ENCODE assay signal across 8 cellular contexts in genomic region chr13:28100149-28101121, GRCh38. TPM values are rescaled to one million over a fixed set of nuclear protein-coding genes. Genes with fewer than 3 reads are reported as not detected.
A peak's percentile ranks its signal among the peaks of the same experiment; 100 is the strongest.
DNase-seq lines count a peak whose midpoint lies in the region; TF ChIP-seq lines count a peak whose summit lies in the region.

Gene FLT3 (minus strand): TSS chr13:28100576. CDS start chr13:28100510, 66 bp downstream.

- peak within 1 kb of the TSS; percentile 64 for H3K9ac ChIP-seq in ES-I3 (ENCODE audit: low read depth, low read length)
- H3K9ac ChIP-seq in iPS-15b (ENCODE audit: low read depth, low read length) = peak within 1 kb of the TSS; percentile 57
- no peak within 1 kb of the TSS for H3K9ac ChIP-seq in skeletal muscle tissue (ENCODE audit: low read depth in 1 of 3, low read length in 3 of 3)

- no peak within 1 kb of the TSS for H3K27ac ChIP-seq in skeletal muscle tissue (ENCODE audit: low read depth, low read length)

- TF ChIP-seq CTCF in HFF-Myc (IDR thresholded peaks at IDR 0.05; ENCODE audit: low read depth, low read length, missing control alignments) = no peak

- H3K4me1 ChIP-seq in ES-I3 (ENCODE audit: insufficient read depth, low read length) (no peaks in the 10 kb centered on the region), iPS-15b (ENCODE audit: control insufficient read depth, insufficient read depth, low read length) (no peaks in the 10 kb centered on the region), skeletal muscle tissue (ENCODE audit: control insufficient read depth in 3 of 3, insufficient read depth in 3 of 3, low read length in 3 of 3) (peaks cover 0 to 4% (median 3%) of the 10 kb centered on the region in 3 donors)

- H3K36me3 ChIP-seq in ES-I3 (ENCODE audit: insufficient read depth, low read length) (no peaks in the 10 kb centered on the region), iPS-15b (ENCODE audit: control insufficient read depth, insufficient read depth, low read length) (no peaks in the 10 kb centered on the region), skeletal muscle tissue (ENCODE audit: control insufficient read depth in 3 of 3, insufficient read depth in 3 of 3, low read length in 3 of 3) (no peaks in the 10 kb centered on the region)

- H3K27me3 ChIP-seq in iPS-15b (ENCODE audit: control insufficient read depth, insufficient read depth, low read length) (peaks cover 35% of the 10 kb centered on the region), skeletal muscle tissue (ENCODE audit: control insufficient read depth in 3 of 3, insufficient read depth in 3 of 3, low read length in 3 of 3) (peaks cover 15 to 39% (median 31%) of the 10 kb centered on the region in 3 donors)

- DNase-seq in HFF-Myc (ENCODE audit: extremely low read depth, low read depth) (no peak), NOMO-1 (lab: John Stamatoyannopoulos, UW; ENCODE audit: unreplicated experiment in 2 of 2) (peak; percentile 97 to 98), amniotic epithelial cell (ENCODE audit: low read depth) (peak; percentile 71), amygdala (lab: John Stamatoyannopoulos, UW) (no peak), cortex of kidney (lab: John Stamatoyannopoulos, UW) (no peak)

- peak within 1 kb of the TSS; percentile 28 for H3K4me3 ChIP-seq in HFF-Myc (replicated peaks; ENCODE audit: low read depth, low read length)
- H3K4me3 ChIP-seq in iPS-15b (ENCODE audit: low read depth, low read length) = peak within 1 kb of the TSS; percentile 59
- H3K4me3 ChIP-seq in skeletal muscle tissue (ENCODE audit: low read length in 3 of 3) = peak within 1 kb of the TSS; percentile 31 to 49 (median 32)

- H3K9me3 ChIP-seq in ES-I3 (ENCODE audit: control insufficient read depth, insufficient read depth, low read length) = no peaks in the 10 kb centered on the region; the same call in 1 of the 2 replicates
- no peaks in the 10 kb centered on the region for H3K9me3 ChIP-seq in iPS-15b (ENCODE audit: control insufficient read depth, insufficient read depth, low read length)
- peaks cover 0 to 9% (median 0%) of the 10 kb centered on the region in 3 donors for H3K9me3 ChIP-seq in skeletal muscle tissue (ENCODE audit: control insufficient read depth in 3 of 3, low read length in 3 of 3)

RNA-seq across cellular contexts. Expression of gene FLT3, which starts in this region (rescaled TPM):
- total RNA-seq in skeletal muscle tissue = 0.52 TPM

Comparison
In these comparisons a context has a peak if more than half of its experiments do, and no peak if none do; other contexts are left out.
1. H3K9ac ChIP-seq: peak in ES-I3 (single experiment) and iPS-15b (single experiment); none in skeletal muscle tissue (0 of 3).
2. DNase-seq: peak in NOMO-1 (2 of 2) and amniotic epithelial cell (single experiment); none in HFF-Myc (single experiment), amygdala (0 of 56) and cortex of kidney (single experiment).
3. Peak in every context shown above with its lines, with median percentiles within 50 percentile points of each other: H3K4me3 ChIP-seq.